In the genomic region with DNA sequence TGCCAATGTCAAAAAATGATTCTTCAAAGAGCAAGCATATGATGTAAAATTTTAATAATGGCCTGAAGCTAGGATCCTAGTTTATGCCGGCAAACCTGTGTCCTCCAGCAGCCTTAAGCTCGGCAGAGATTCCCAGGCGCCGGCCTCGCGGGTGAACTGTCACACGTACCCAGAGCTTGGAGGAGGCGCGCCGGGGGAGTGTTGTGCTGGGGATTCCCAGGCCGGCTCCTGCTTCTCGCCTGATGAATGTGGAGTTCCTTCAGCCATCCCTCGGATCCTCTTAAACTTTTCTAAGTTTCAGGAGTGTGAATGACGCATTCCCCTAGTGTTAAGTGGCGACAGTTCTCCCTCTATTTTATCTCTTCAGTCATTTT, we compare ENCODE assay signal across 14 cellular contexts. TPM values are rescaled to one million over a fixed set of nuclear protein-coding genes. Genes with fewer than 3 reads are reported as not detected.
DNase-seq lines count a peak whose midpoint lies in the region; ATAC-seq and TF ChIP-seq lines count a peak whose summit lies in the region.
"Had no signal": no experiment of that assay in that cellular context is flagged by ENCODE, and none has a peak within 500 bp of the region (broad histone marks: within the 10 kb centered on the region; RNA-seq: fewer than 3 reads in every experiment).

No MANE protein-coding gene starts in this region.

- CTCF ChIA-PET in activated CD4-positive, alpha-beta T cell treated with anti-CD3 and anti-CD28 coated beads, Interleukin-2, amount 10 ng/mL, durations not matched to agents 7 days and 5 days (lab: Charles Lee) = interaction anchor here (0.9 to 1.8 kb wide), 3 partner anchors 18 to 111 kb away, joined by 3 to 4 read pairs (median 3); no protein-coding TSS in a partner anchor

- ATAC-seq in GM23338 (peak; percentile 15), GM18511 (IDR thresholded peaks at IDR 0.05; ENCODE audit: unreplicated experiment) (no peak)
- no peak for ATAC-seq in effector memory CD8-positive, alpha-beta T cell (replicated peaks)
- ATAC-seq: gastrocnemius medialis had no signal

- no peaks in the 10 kb centered on the region; the same call in 1 of the 2 replicates for H4K20me1 ChIP-seq in GM23338 (replicated peaks; ENCODE audit: insufficient read depth)

- H3K27me3 Mint-ChIP-seq in activated CD4-positive, alpha-beta T cell treated with anti-CD3 and anti-CD28 coated beads, Interleukin-2, amount 10 ng/mL, durations not matched to agents 7 days and 5 days = peaks cover 70% of the 10 kb centered on the region
- H3K27me3 Mint-ChIP-seq in GM23338 (ENCODE audit: insufficient read depth, low read depth, poor library complexity) = peaks cover 66% of the 10 kb centered on the region
- peaks cover 53 to 68% of the 10 kb centered on the region in 2 donors for H3K27me3 Mint-ChIP-seq in effector memory CD8-positive, alpha-beta T cell
- peaks cover 81% of the 10 kb centered on the region for H3K27me3 Mint-ChIP-seq in neural crest cell (ENCODE audit: low read depth)

- H3K4me3 ChIP-seq in GM23338 = peak overlapping the region; percentile 57

- peak overlapping the region; percentile 81 for H3K4me2 ChIP-seq in GM23338

- no peak overlapping the region for H3K27ac ChIP-seq in GM23338 (ENCODE audit: low read depth)
- H3K27ac ChIP-seq: gastrocnemius medialis, psoas muscle had no signal

- peaks cover 1% of the 10 kb centered on the region for H3K36me3 Mint-ChIP-seq in activated CD4-positive, alpha-beta T cell treated with anti-CD3 and anti-CD28 coated beads, Interleukin-2, amount 10 ng/mL, durations not matched to agents 7 days and 5 days (ENCODE audit: low read depth)
- H3K36me3 Mint-ChIP-seq in GM23338 (ENCODE audit: low read depth) (no peaks in the 10 kb centered on the region; the same call in 2 of the 3 replicates), neural crest cell (ENCODE audit: low read depth) (no peaks in the 10 kb centered on the region)
- H3K36me3 Mint-ChIP-seq in effector memory CD8-positive, alpha-beta T cell (ENCODE audit: insufficient read depth) = peaks cover 9% of the 10 kb centered on the region

- peak overlapping the region; percentile 43 for H3K4me3 Mint-ChIP-seq in activated CD4-positive, alpha-beta T cell treated with anti-CD3 and anti-CD28 coated beads, Interleukin-2, amount 10 ng/mL, durations not matched to agents 7 days and 5 days
- peak overlapping the region; percentile 62 for H3K4me3 Mint-ChIP-seq in GM23338
- H3K4me3 Mint-ChIP-seq in effector memory CD8-positive, alpha-beta T cell = peak overlapping the region; percentile 60 to 63
- peak overlapping the region; percentile 65 for H3K4me3 Mint-ChIP-seq in neural crest cell

- no peaks in the 10 kb centered on the region for H3F3A ChIP-seq in GM23338 (replicated peaks; ENCODE audit: low read depth)

- no peaks in the 10 kb centered on the region for H3K79me2 ChIP-seq in GM23338 (replicated peaks; ENCODE audit: insufficient read depth)

- H2AFZ ChIP-seq in GM23338 = peak overlapping the region; percentile 86; the same call in 1 of the 2 replicates

- no peaks in the 10 kb centered on the region for H3K9me2 ChIP-seq in GM23338 (ENCODE audit: insufficient read depth)

- H3K4me1 ChIP-seq in GM23338 (ENCODE audit: insufficient read depth) = peaks cover 16% of the 10 kb centered on the region
- H3K4me1 ChIP-seq: gastrocnemius medialis, psoas muscle had no signal

- H3K27ac Mint-ChIP-seq in activated CD4-positive, alpha-beta T cell treated with anti-CD3 and anti-CD28 coated beads, Interleukin-2, amount 10 ng/mL, durations not matched to agents 7 days and 5 days = peak overlapping the region; percentile 16
- no peak overlapping the region for H3K27ac Mint-ChIP-seq in GM23338
- H3K27ac Mint-ChIP-seq in effector memory CD8-positive, alpha-beta T cell = no peak overlapping the region
- no peak overlapping the region for H3K27ac Mint-ChIP-seq in neural crest cell (ENCODE audit: unreplicated experiment)

- no peaks in the 10 kb centered on the region; the same call in 1 of the 2 replicates for H3K36me3 ChIP-seq in GM23338 (ENCODE audit: insufficient read depth)
- H3K36me3 ChIP-seq: gastrocnemius medialis, thoracic aorta had no signal

- H3K27me3 ChIP-seq in GM23338 (ENCODE audit: insufficient read depth) = peaks cover 75% of the 10 kb centered on the region

- no peak for DNase-seq in activated CD4-positive, alpha-beta T cell treated with anti-CD3 and anti-CD28 coated beads, Interleukin-2, amount 10 ng/mL, durations not matched to agents 7 days and 5 days
- no peak for DNase-seq in activated CD4-positive, alpha-beta T cell treated with anti-CD3 and anti-CD28 coated beads for 1 hour
- DNase-seq in GM23338 (ENCODE audit: low spot score) (peak; percentile 65), neural crest cell (ENCODE audit: low read depth, low spot score) (no peak), NCI-H1092 (lab: John Stamatoyannopoulos, UW) (no peak), NCI-H1048 (lab: John Stamatoyannopoulos, UW) (no peak)
- no peak for DNase-seq in effector memory CD8-positive, alpha-beta T cell
- DNase-seq: activated naive CD4-positive, alpha-beta T cell; gastrocnemius medialis had no signal

- no peaks in the 10 kb centered on the region for H3K9me3 Mint-ChIP-seq in activated CD4-positive, alpha-beta T cell treated with anti-CD3 and anti-CD28 coated beads, Interleukin-2, amount 10 ng/mL, durations not matched to agents 7 days and 5 days
- H3K9me3 Mint-ChIP-seq in GM23338 = no peaks in the 10 kb centered on the region; the same call in 2 of the 3 replicates
- no peaks in the 10 kb centered on the region for H3K9me3 Mint-ChIP-seq in effector memory CD8-positive, alpha-beta T cell
- no peaks in the 10 kb centered on the region for H3K9me3 Mint-ChIP-seq in neural crest cell

- POLR2A ChIA-PET in activated CD4-positive, alpha-beta T cell treated with anti-CD3 and anti-CD28 coated beads, Interleukin-2, amount 10 ng/mL, durations not matched to agents 7 days and 5 days (lab: Charles Lee) = interaction anchor here (0.7 kb wide), 1 partner anchor 225 kb away, joined by 5 read pairs; no protein-coding TSS in a partner anchor

- TF ChIP-seq CTCF in GM23338 (conservative IDR thresholded peaks at IDR 0.05; ENCODE audit: low read depth in 2 of 2) = no peak
- TF ChIP-seq CTCF in neural crest cell (conservative IDR thresholded peaks at IDR 0.05) = no peak

- peaks cover 13% of the 10 kb centered on the region for H3K4me1 Mint-ChIP-seq in activated CD4-positive, alpha-beta T cell treated with anti-CD3 and anti-CD28 coated beads, Interleukin-2, amount 10 ng/mL, durations not matched to agents 7 days and 5 days
- peaks cover 12% of the 10 kb centered on the region for H3K4me1 Mint-ChIP-seq in GM23338
- H3K4me1 Mint-ChIP-seq in effector memory CD8-positive, alpha-beta T cell (ENCODE audit: low read depth in 2 of 2) = peaks cover 7 to 13% of the 10 kb centered on the region in 2 donors
- peaks cover 18% of the 10 kb centered on the region for H3K4me1 Mint-ChIP-seq in neural crest cell

TF ChIP-seq in GM23338, 12 proteins besides CTCF, POLR2A, EP300 and RAD21:
- no peak for TF ChIP-seq NANOG (IDR thresholded peaks at IDR 0.05; ENCODE audit: borderline replicate concordance)

RNA-seq across cellular contexts. Expression of gene NTN1, which starts 19.1 kb away (rescaled TPM):
- under 1 TPM; 0.02 to 0.10 TPM for total RNA-seq in activated CD4-positive, alpha-beta T cell treated with anti-CD3 and anti-CD28 coated beads, Interleukin-2, amount 10 ng/mL, durations not matched to agents 7 days and 5 days
- 2.6 and 3.0 TPM in 2 replicates for total RNA-seq in GM23338 (2014; rRNA removed; shearing (Covaris generic))
- polyA plus RNA-seq in GM23338 (2016; fragmentation: Nextera tagmentation; extraction: Ambion mirVana) = 0.57 and 0.64 TPM in 2 replicates
- 10.1 and 10.3 TPM in 2 replicates for total RNA-seq in neural crest cell

RNA-seq across cellular contexts. Expression of gene PIK3R5, which starts 36.7 kb away (rescaled TPM):
- total RNA-seq in activated CD4-positive, alpha-beta T cell treated with anti-CD3 and anti-CD28 coated beads, Interleukin-2, amount 10 ng/mL, durations not matched to agents 7 days and 5 days = 10 to 100 TPM; 73.4 to 77.6 TPM
- total RNA-seq in GM23338 (2014; rRNA removed; shearing (Covaris generic)) = 6.7 and 9.4 TPM in 2 replicates
- polyA plus RNA-seq in GM23338 (2016; fragmentation: Nextera tagmentation; extraction: Ambion mirVana) = 1.4 and 1.7 TPM in 2 replicates
- total RNA-seq in neural crest cell = 0.52 and 1.4 TPM in 2 replicates
- total RNA-seq: dermis microvascular lymphatic vessel endothelial cell, M059J had no signal
